In genomic region chr15:99717129-99718024, GRCh38 we compare ENCODE assay signal across 10 cellular contexts. TPM values are rescaled to one million over a fixed set of nuclear protein-coding genes. Genes with fewer than 3 reads are reported as not detected.
DNase-seq lines count a peak whose midpoint lies in the region; ATAC-seq and TF ChIP-seq lines count a peak whose summit lies in the region.
"Had no signal": no experiment of that assay in that cellular context is flagged by ENCODE, and none has a peak within 500 bp of the region (broad histone marks: within the 10 kb centered on the region; RNA-seq: fewer than 3 reads in every experiment).

No MANE protein-coding gene starts in this region.

- peak overlapping the region in 2 of 5 experiments; percentile 47 to 50 for H3K4me3 Mint-ChIP-seq in brain
- H3K4me3 Mint-ChIP-seq in osteocyte (ENCODE audit: unreplicated experiment) = peak overlapping the region; percentile 14
- H3K4me3 Mint-ChIP-seq: activated CD4-positive, alpha-beta T cell treated with anti-CD3 and anti-CD28 coated beads, Interleukin-2, amount 10 ng/mL, durations not matched to agents 24 days and 14 days had no signal

- TF ChIP-seq CTCF in brain (conservative IDR thresholded peaks at IDR 0.05) (no peak), osteocyte (IDR thresholded peaks at IDR 0.05) (no peak)

- H3K27me3 Mint-ChIP-seq in brain (no peaks in the 10 kb centered on the region), osteocyte (ENCODE audit: unreplicated experiment) (no peaks in the 10 kb centered on the region)
- H3K27me3 Mint-ChIP-seq: activated CD4-positive, alpha-beta T cell treated with anti-CD3 and anti-CD28 coated beads, Interleukin-2, amount 10 ng/mL, durations not matched to agents 24 days and 14 days had no signal

- peak overlapping the region in 4 of 5 experiments; percentile 38 to 90 (median 59) for H3K27ac Mint-ChIP-seq in brain
- H3K27ac Mint-ChIP-seq in osteocyte (ENCODE audit: unreplicated experiment) = peak overlapping the region; percentile 77
- H3K27ac Mint-ChIP-seq: activated CD4-positive, alpha-beta T cell treated with anti-CD3 and anti-CD28 coated beads, Interleukin-2, amount 10 ng/mL, durations not matched to agents 24 days and 14 days had no signal

- H3K9me3 Mint-ChIP-seq in brain = peaks cover 0 to 7% (median 0%) of the 10 kb centered on the region in 5 experiments
- no peaks in the 10 kb centered on the region for H3K9me3 Mint-ChIP-seq in osteocyte (ENCODE audit: unreplicated experiment)
- H3K9me3 Mint-ChIP-seq: activated CD4-positive, alpha-beta T cell treated with anti-CD3 and anti-CD28 coated beads, Interleukin-2, amount 10 ng/mL, durations not matched to agents 24 days and 14 days had no signal

- ATAC-seq in GM18511 (IDR thresholded peaks at IDR 0.05; ENCODE audit: unreplicated experiment) (peak; percentile 32), HG02610 (IDR thresholded peaks at IDR 0.05; ENCODE audit: unreplicated experiment) (peak; percentile 49), GM21528 (IDR thresholded peaks at IDR 0.05; ENCODE audit: low FRiP score, unreplicated experiment) (no peak)

- peaks cover 39% of the 10 kb centered on the region for H3K36me3 Mint-ChIP-seq in brain
- H3K36me3 Mint-ChIP-seq in osteocyte (ENCODE audit: unreplicated experiment) = peaks cover 35% of the 10 kb centered on the region

- peaks cover 53% of the 10 kb centered on the region for H3K4me1 Mint-ChIP-seq in brain
- peaks cover 47% of the 10 kb centered on the region for H3K4me1 Mint-ChIP-seq in osteocyte (ENCODE audit: unreplicated experiment)

- DNase-seq in osteocyte (ENCODE audit: extremely low spot score, unreplicated experiment) (peak; percentile 70), NCI-H1048 (lab: John Stamatoyannopoulos, UW) (no peak), iPS-NIHi7 (ENCODE audit: extremely low spot score) (no peak), SK-N-DZ (ENCODE audit: low spot score) (no peak)
- DNase-seq: activated CD4-positive, alpha-beta T cell treated with anti-CD3 and anti-CD28 coated beads, Interleukin-2, amount 10 ng/mL, durations not matched to agents 24 days and 14 days; stimulated activated CD4-positive, alpha-beta T cell treated with anti-CD3 and anti-CD28 coated beads, Interleukin-2, amount 100 ng/mL, for 48 hours had no signal

RNA-seq across cellular contexts. Expression of gene LYSMD4, which starts 15.9 kb away (rescaled TPM):
- 4.5 TPM for polyA plus RNA-seq in brain (ENCODE audit: insufficient read depth, low read depth, low replicate concordance)
- total RNA-seq in osteocyte = 11.3 and 14.1 TPM in 2 replicates
- polyA plus RNA-seq in SK-N-DZ (2014; cell fraction: cytosol; rRNA removed) = 18.9 and 28.8 TPM in 2 replicates
- 51.3 and 59.9 TPM in 2 replicates for polyA plus RNA-seq in SK-N-DZ (2014; cell fraction: nucleus; rRNA removed)
